ENCODE assay signal across 21 cellular contexts in genomic region chr4:13983189-13983790, GRCh38.
DNase-seq lines count a peak whose midpoint lies in the region; ATAC-seq and TF ChIP-seq lines count a peak whose summit lies in the region.
"Had no signal": no experiment of that assay in that cellular context is flagged by ENCODE, and none has a peak within 500 bp of the region (broad histone marks: within the 10 kb centered on the region; RNA-seq: fewer than 3 reads in every experiment).

No MANE protein-coding gene starts in this region.

- intact Hi-C loops in body of pancreas (cut with DNase I) = no loop called here

- H3K4me3 ChIP-seq in body of pancreas = no peak overlapping the region
- H3K4me3 ChIP-seq: BLaER1 had no signal

- H3K4me1 ChIP-seq in body of pancreas = peaks cover 28% of the 10 kb centered on the region
- H3K4me1 ChIP-seq: BLaER1 had no signal

- H3K36me3 ChIP-seq in KOPT-K1 (ENCODE audit: insufficient read depth, low read length) (no peaks in the 10 kb centered on the region), body of pancreas (replicated peaks in 1 of 2; ENCODE audit: insufficient read depth in 1 of 2, low read depth in 2 of 2) (no peaks in the 10 kb centered on the region)
- H3K36me3 ChIP-seq: BLaER1 had no signal

- peak; percentile 71 for ATAC-seq in body of pancreas
- ATAC-seq in GM21737 (IDR thresholded peaks at IDR 0.05; ENCODE audit: unreplicated experiment) = no peak

- TF ChIP-seq CTCF in body of pancreas (IDR thresholded peaks at IDR 0.05) = peak in 1 of 7 experiments; percentile 9

- TF ChIP-seq POLR2A in body of pancreas (IDR thresholded peaks at IDR 0.05) = no peak

- H3K9me3 ChIP-seq in KOPT-K1 (ENCODE audit: insufficient read depth, low read length, poor library complexity, severe bottlenecking) (no peaks in the 10 kb centered on the region), body of pancreas (no peaks in the 10 kb centered on the region)
- H3K9me3 ChIP-seq: BLaER1 had no signal

- 42% methylated on average over 3 of the region's 3 CpGs for WGBS in body of pancreas, 2 donors

- peak overlapping the region; percentile 84 for H3K27ac ChIP-seq in KOPT-K1 (ENCODE audit: low read depth, low read length, poor library complexity, severe bottlenecking)
- H3K27ac ChIP-seq in body of pancreas = peak overlapping the region in 2 of 4 donors; percentile 14 to 29
- H3K27ac ChIP-seq: BLaER1 had no signal

- DNase-seq in body of pancreas (peak in 2 of 4 donors; percentile 12 to 31), mucosa of gallbladder (ENCODE audit: low spot score) (peak; percentile 67), RKO (ENCODE audit: low spot score) (no peak)
- DNase-seq in activated effector memory CD4-positive, alpha-beta T cell treated with anti-CD3 and anti-CD28 coated beads, Interleukin-2, amount 50 U/mL, for 16 hours = no peak
- DNase-seq in NK-92 treated with Interleukin-12 subunit alpha and Interleukin-12 subunit beta, amount 100 ng/mL, for 24 hours (lab: John Stamatoyannopoulos, UW) = no peak
- DNase-seq: CD4-positive, alpha-beta T cell; DMS153; GDM1; KBM-7; MV-4-11; NCI-H1105 treated with DMSO at 0.1 percent for 48 hours; NCI-H1694; NCI-H2081; NCI-H2171; NCI-H345; NCI-H524; NCI-H774; Right ventricle myocardium superior had no signal

- H3K27me3 ChIP-seq in body of pancreas = no peaks in the 10 kb centered on the region
- H3K27me3 ChIP-seq: BLaER1 had no signal
